Comparison of ENCODE assay signal across 28 cellular contexts in genomic region chr20:59170406-59171349, GRCh38. TPM values are rescaled to one million over a fixed set of nuclear protein-coding genes. Genes with fewer than 3 reads are reported as not detected.
A peak's percentile ranks its signal among the peaks of the same experiment; 100 is the strongest.
DNase-seq lines count a peak whose midpoint lies in the region; ATAC-seq, FAIRE-seq and TF ChIP-seq lines count a peak whose summit lies in the region.
"Had no signal": no experiment of that assay in that cellular context is flagged by ENCODE, and none has a peak within 500 bp of the region (broad histone marks: within the 10 kb centered on the region; RNA-seq: fewer than 3 reads in every experiment).

No MANE protein-coding gene starts in this region.

- H3K9me3 ChIP-seq in colonic mucosa: no peaks in the 10 kb centered on the region
- H3K9me3 ChIP-seq in pancreas: no peaks in the 10 kb centered on the region
- H3K9me3 ChIP-seq: psoas muscle, upper lobe of right lung had no signal

- WGBS in pancreas, 2 donors: 47 to 52% methylated on average over 6 of the region's 6 CpGs

- H3K27me3 Mint-ChIP-seq in activated CD4-positive, alpha-beta T cell treated with anti-CD3 and anti-CD28 coated beads, Interleukin-2, amount 10 ng/mL, durations not matched to agents 24 days and 14 days: no peaks in the 10 kb centered on the region
- H3K27me3 Mint-ChIP-seq: B cell, IgD-negative memory B cell had no signal

- peaks cover 34% of the 10 kb centered on the region for H3K36me3 Mint-ChIP-seq in activated CD4-positive, alpha-beta T cell treated with anti-CD3 and anti-CD28 coated beads, Interleukin-2, amount 10 ng/mL, durations not matched to agents 24 days and 14 days (ENCODE audit: low read depth)
- H3K36me3 Mint-ChIP-seq: mesothelial cell of epicardium, neural progenitor cell had no signal

- no peak overlapping the region for H3K4me3 Mint-ChIP-seq in activated CD4-positive, alpha-beta T cell treated with anti-CD3 and anti-CD28 coated beads, Interleukin-2, amount 10 ng/mL, durations not matched to agents 24 days and 14 days
- H3K4me3 Mint-ChIP-seq: B cell, IgD-negative memory B cell, mesothelial cell of epicardium, neural progenitor cell had no signal

- H3K27ac ChIP-seq in colonic mucosa (peak overlapping the region; percentile 24), pancreas (no peak overlapping the region)
- H3K27ac ChIP-seq: brain microvascular endothelial cell, neural progenitor cell, psoas muscle, skin epidermis, upper lobe of right lung had no signal

- H3K27me3 ChIP-seq in colonic mucosa: no peaks in the 10 kb centered on the region
- H3K27me3 ChIP-seq in pancreas: peaks cover 0 to 2% (median 0%) of the 10 kb centered on the region in 4 donors
- H3K27me3 ChIP-seq: brain microvascular endothelial cell, upper lobe of right lung had no signal

- peak in 1 of 4 donors; percentile 30 for ATAC-seq in pancreas
- ATAC-seq in HG02970 (IDR thresholded peaks at IDR 0.05; ENCODE audit: low FRiP score, unreplicated experiment): no peak
- no peak for ATAC-seq in GM18907 (IDR thresholded peaks at IDR 0.05; ENCODE audit: unreplicated experiment)
- ATAC-seq: left lobe of liver, psoas muscle, SK-N-SH treated with all-trans-retinoic acid at 6 μM for 48 hours, upper lobe of right lung had no signal

- H3K4me1 ChIP-seq in colonic mucosa (peaks cover 5% of the 10 kb centered on the region), pancreas (no peaks in the 10 kb centered on the region)
- H3K4me1 ChIP-seq: neural progenitor cell, psoas muscle, upper lobe of right lung had no signal

- H3K36me3 ChIP-seq in colonic mucosa (no peaks in the 10 kb centered on the region), pancreas (no peaks in the 10 kb centered on the region)
- H3K36me3 ChIP-seq: brain microvascular endothelial cell, neural progenitor cell, upper lobe of right lung had no signal

- H3K4me3 ChIP-seq in colonic mucosa: no peak overlapping the region
- no peak overlapping the region for H3K4me3 ChIP-seq in pancreas
- H3K4me3 ChIP-seq: neural progenitor cell, psoas muscle, skin epidermis, upper lobe of right lung had no signal

- TF ChIP-seq CTCF in colonic mucosa (IDR thresholded peaks at IDR 0.05) (no peak), pancreas (IDR thresholded peaks at IDR 0.05) (no peak)

- peaks cover 59% of the 10 kb centered on the region for H3K4me1 Mint-ChIP-seq in activated CD4-positive, alpha-beta T cell treated with anti-CD3 and anti-CD28 coated beads, Interleukin-2, amount 10 ng/mL, durations not matched to agents 24 days and 14 days

- FAIRE-seq in pancreas (lab: Jason Lieb, UNC): peak; percentile 32

- H3K27ac Mint-ChIP-seq in activated CD4-positive, alpha-beta T cell treated with anti-CD3 and anti-CD28 coated beads, Interleukin-2, amount 10 ng/mL, durations not matched to agents 24 days and 14 days: no peak overlapping the region
- H3K27ac Mint-ChIP-seq: B cell, IgD-negative memory B cell, mesothelial cell of epicardium, neural progenitor cell had no signal

- DNase-seq in activated CD4-positive, alpha-beta T cell treated with anti-CD3 and anti-CD28 coated beads, Interleukin-2, amount 10 ng/mL, durations not matched to agents 24 days and 14 days: peak; percentile 55
- no peak for DNase-seq in activated CD4-positive, alpha-beta T cell treated with anti-CD3 and anti-CD28 coated beads for 1 hour
- peak; percentile 72 for DNase-seq in HT-29 (ENCODE audit: low spot score)
- peak; percentile 66 for DNase-seq in colonic mucosa
- no peak for DNase-seq in pancreas
- no peak for DNase-seq in anterior cingulate cortex (lab: John Stamatoyannopoulos, UW)
- DNase-seq: activated CD4-positive, CD25-positive, alpha-beta regulatory T cell treated with anti-CD3 and anti-CD28 coated beads, Interleukin-2, amount 50 U/mL, for 72 hours; brain microvascular endothelial cell; Calu3; cortex of kidney; head of caudate nucleus; NCI-H1417; NCI-H2107; NCI-H510A; NK-92 treated with Interleukin-12 subunit alpha and Interleukin-12 subunit beta, amount 100 ng/mL, for 24 hours; psoas muscle; upper lobe of right lung had no signal

- H3K9ac ChIP-seq in colonic mucosa (ENCODE audit: low read depth in 2 of 2, low read length in 2 of 2): peak overlapping the region in 1 of 2 donors; percentile 30
- H3K9ac ChIP-seq: neural progenitor cell had no signal

- intact Hi-C loops in activated CD4-positive, alpha-beta T cell treated with anti-CD3 and anti-CD28 coated beads, Interleukin-2, amount 10 ng/mL, durations not matched to agents 24 days and 14 days (cut with micrococcal nuclease): no loop called here
- intact Hi-C loops in colonic mucosa (cut with DNase I): no loop called here
- intact Hi-C loops in pancreas (cut with DNase I): no loop called here

- H3K9me3 Mint-ChIP-seq in activated CD4-positive, alpha-beta T cell treated with anti-CD3 and anti-CD28 coated beads, Interleukin-2, amount 10 ng/mL, durations not matched to agents 24 days and 14 days: peaks cover 15% of the 10 kb centered on the region

RNA-seq across cellular contexts. Expression of gene ZNF831, which starts 7.1 kb away (rescaled TPM):
- total RNA-seq in activated CD4-positive, alpha-beta T cell treated with anti-CD3 and anti-CD28 coated beads, Interleukin-2, amount 10 ng/mL, durations not matched to agents 24 days and 14 days: 3.1 and 3.4 TPM in 2 replicates
- not detected in 2 replicates for total RNA-seq in HT-29 (2014; rRNA removed; shearing (Covaris generic))
- total RNA-seq in colonic mucosa: under 1 TPM; 0.20 to 0.27 TPM
- total RNA-seq in pancreas: under 1 TPM; 0.04 to 0.23 (median 0.13) TPM
- polyA plus RNA-seq in pancreas: under 1 TPM; 0.16 to 0.19 TPM
- total RNA-seq: A172, Calu3, M059J had no signal

Comparison
In these comparisons a context has a peak if more than half of its experiments do, and no peak if none do; other contexts are left out.
1. DNase-seq: peak in activated CD4-positive, alpha-beta T cell treated with anti-CD3 and anti-CD28 coated beads, Interleukin-2, amount 10 ng/mL, durations not matched to agents 24 days and 14 days (single experiment), HT-29 (single experiment) and colonic mucosa (single experiment); none in activated CD4-positive, alpha-beta T cell treated with anti-CD3 and anti-CD28 coated beads for 1 hour (single experiment), pancreas (0 of 6) and anterior cingulate cortex (0 of 58).